ENCODE assay signal across 1 cellular context in the genomic region with DNA sequence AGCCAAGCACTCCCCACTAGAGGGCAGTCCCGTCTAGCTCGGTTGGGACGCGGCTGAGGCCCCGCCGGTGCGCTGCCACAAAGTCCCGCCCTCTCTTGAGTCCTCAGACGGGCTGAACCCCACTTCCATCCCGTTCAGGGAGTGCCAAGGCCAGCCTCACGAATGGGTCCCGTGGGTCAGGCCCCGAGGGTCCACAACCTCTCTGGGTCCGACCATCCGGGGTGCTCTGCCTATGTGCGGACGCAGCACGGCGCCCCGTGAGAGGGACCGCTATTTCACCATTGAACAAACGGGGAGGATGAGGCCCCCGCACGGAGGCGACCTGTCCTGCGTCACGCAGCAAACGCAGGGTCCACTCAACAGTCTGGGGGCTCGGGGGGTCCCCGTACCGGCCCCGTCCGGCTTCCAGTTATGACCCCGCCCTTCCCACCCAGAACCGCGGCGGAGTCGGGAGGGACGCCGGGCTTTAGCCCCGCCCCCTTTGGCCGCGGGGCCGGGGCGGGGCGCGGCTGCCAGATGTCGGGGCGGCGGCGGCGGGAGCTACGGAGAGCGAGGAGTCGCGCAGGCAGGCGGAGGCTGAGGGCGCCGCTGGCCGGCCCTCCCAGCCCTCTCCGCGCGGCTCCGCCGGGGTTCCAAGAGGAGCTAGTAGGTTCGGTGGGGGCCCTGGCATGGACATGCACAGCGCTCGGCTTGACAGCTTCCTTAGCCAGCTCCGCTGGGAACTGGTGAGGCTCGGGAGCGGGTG.
TF ChIP-seq lines count a peak whose summit lies in the region.

A gene (plus strand): TSS at position 543 of the 745 bp plus-strand sequence. CDS start 132 bp downstream, at position 675.

TF ChIP-seq in HEK293, 187 proteins besides CTCF, POLR2A, EP300 and RAD21 (continued from another document and continues in another):
- TF ChIP-seq, protein P1, sequence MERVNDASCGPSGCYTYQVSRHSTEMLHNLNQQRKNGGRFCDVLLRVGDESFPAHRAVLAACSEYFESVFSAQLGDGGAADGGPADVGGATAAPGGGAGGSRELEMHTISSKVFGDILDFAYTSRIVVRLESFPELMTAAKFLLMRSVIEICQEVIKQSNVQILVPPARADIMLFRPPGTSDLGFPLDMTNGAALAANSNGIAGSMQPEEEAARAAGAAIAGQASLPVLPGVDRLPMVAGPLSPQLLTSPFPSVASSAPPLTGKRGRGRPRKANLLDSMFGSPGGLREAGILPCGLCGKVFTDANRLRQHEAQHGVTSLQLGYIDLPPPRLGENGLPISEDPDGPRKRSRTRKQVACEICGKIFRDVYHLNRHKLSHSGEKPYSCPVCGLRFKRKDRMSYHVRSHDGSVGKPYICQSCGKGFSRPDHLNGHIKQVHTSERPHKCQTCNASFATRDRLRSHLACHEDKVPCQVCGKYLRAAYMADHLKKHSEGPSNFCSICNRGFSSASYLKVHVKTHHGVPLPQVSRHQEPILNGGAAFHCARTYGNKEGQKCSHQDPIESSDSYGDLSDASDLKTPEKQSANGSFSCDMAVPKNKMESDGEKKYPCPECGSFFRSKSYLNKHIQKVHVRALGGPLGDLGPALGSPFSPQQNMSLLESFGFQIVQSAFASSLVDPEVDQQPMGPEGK (tag by site-specific recombination; IDR thresholded peaks at IDR 0.05) = peak; percentile 68
- TF ChIP-seq SP7 (tag by site-specific recombination; IDR thresholded peaks at IDR 0.05) (no peak; the same call in 1 of the 2 replicates), HOXC10 (CRISPR knock-in tag; IDR thresholded peaks at IDR 0.05) (no peak), OSR2 (tag by site-specific recombination; IDR thresholded peaks at IDR 0.05) (no peak), ZNF621 (tag by site-specific recombination; IDR thresholded peaks at IDR 0.05) (no peak), ZNF2 (tag by site-specific recombination; IDR thresholded peaks at IDR 0.05) (peak; percentile 92), ZNF677 (tag by site-specific recombination; IDR thresholded peaks at IDR 0.05) (no peak), KLF9 (tag by site-specific recombination; IDR thresholded peaks at IDR 0.05; ENCODE audit: low read depth) (peak; percentile 62; the same call in 1 of the 2 replicates), ZBTB20 (tag by site-specific recombination; IDR thresholded peaks at IDR 0.05) (peak; percentile 73; the same call in 1 of the 2 replicates), ZNF654 (tag by site-specific recombination; IDR thresholded peaks at IDR 0.05; ENCODE audit: low read depth) (peak; percentile 72), SP3 (tag by site-specific recombination; IDR thresholded peaks at IDR 0.05) (peak; percentile 61), KLF8 (tag by site-specific recombination; IDR thresholded peaks at IDR 0.05) (peak; percentile 46; the same call in 1 of the 2 replicates), ZNF514 (tag by site-specific recombination; IDR thresholded peaks at IDR 0.05) (no peak), ZNF596 (tag by site-specific recombination; IDR thresholded peaks at IDR 0.05) (no peak), KLF10 (tag by site-specific recombination; IDR thresholded peaks at IDR 0.05) (no peak), IKZF3 (tag by site-specific recombination; IDR thresholded peaks at IDR 0.05) (no peak), ZNF24 (tag by site-specific recombination; IDR thresholded peaks at IDR 0.05) (no peak), ZNF37A (tag by site-specific recombination; IDR thresholded peaks at IDR 0.05) (no peak), ZNF202 (tag by site-specific recombination; IDR thresholded peaks at IDR 0.05; ENCODE audit: borderline replicate concordance) (no peak), ZBTB7A (tag by site-specific recombination; IDR thresholded peaks at IDR 0.05; ENCODE audit: low read depth) (peak; percentile 47; the same call in 1 of the 2 replicates), OVOL3 (tag by site-specific recombination; IDR thresholded peaks at IDR 0.05) (no peak), KLF16 (tag by site-specific recombination; IDR thresholded peaks at IDR 0.05) (peak; percentile 64; the same call in 1 of the 2 replicates), ZNF629 (tag by site-specific recombination; IDR thresholded peaks at IDR 0.05) (0 out of 2 replicates have a peak, but pooled peaks have one; percentile 40), SETDB1 (IDR thresholded peaks at IDR 0.05; ENCODE audit: insufficient read length, low read length) (no peak), GLI2 (tag by site-specific recombination; IDR thresholded peaks at IDR 0.05; ENCODE audit: borderline replicate concordance, low read depth) (no peak), BCL11A (tag by site-specific recombination; IDR thresholded peaks at IDR 0.05; ENCODE audit: low read depth) (no peak), ZNF664 (tag by site-specific recombination; IDR thresholded peaks at IDR 0.05) (no peak), EGR2 (tag by site-specific recombination; IDR thresholded peaks at IDR 0.05; ENCODE audit: low read depth) (no peak), ZNF335 (tag by site-specific recombination; conservative IDR thresholded peaks at IDR 0.05) (peak; percentile 95), ZNF585B (tag by site-specific recombination; IDR thresholded peaks at IDR 0.05) (no peak)
- TF ChIP-seq, protein P2, sequence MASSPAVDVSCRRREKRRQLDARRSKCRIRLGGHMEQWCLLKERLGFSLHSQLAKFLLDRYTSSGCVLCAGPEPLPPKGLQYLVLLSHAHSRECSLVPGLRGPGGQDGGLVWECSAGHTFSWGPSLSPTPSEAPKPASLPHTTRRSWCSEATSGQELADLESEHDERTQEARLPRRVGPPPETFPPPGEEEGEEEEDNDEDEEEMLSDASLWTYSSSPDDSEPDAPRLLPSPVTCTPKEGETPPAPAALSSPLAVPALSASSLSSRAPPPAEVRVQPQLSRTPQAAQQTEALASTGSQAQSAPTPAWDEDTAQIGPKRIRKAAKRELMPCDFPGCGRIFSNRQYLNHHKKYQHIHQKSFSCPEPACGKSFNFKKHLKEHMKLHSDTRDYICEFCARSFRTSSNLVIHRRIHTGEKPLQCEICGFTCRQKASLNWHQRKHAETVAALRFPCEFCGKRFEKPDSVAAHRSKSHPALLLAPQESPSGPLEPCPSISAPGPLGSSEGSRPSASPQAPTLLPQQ (tag by site-specific recombination; IDR thresholded peaks at IDR 0.05) = peak; percentile 40; the same call in 1 of the 2 replicates
- TF ChIP-seq, protein P3, sequence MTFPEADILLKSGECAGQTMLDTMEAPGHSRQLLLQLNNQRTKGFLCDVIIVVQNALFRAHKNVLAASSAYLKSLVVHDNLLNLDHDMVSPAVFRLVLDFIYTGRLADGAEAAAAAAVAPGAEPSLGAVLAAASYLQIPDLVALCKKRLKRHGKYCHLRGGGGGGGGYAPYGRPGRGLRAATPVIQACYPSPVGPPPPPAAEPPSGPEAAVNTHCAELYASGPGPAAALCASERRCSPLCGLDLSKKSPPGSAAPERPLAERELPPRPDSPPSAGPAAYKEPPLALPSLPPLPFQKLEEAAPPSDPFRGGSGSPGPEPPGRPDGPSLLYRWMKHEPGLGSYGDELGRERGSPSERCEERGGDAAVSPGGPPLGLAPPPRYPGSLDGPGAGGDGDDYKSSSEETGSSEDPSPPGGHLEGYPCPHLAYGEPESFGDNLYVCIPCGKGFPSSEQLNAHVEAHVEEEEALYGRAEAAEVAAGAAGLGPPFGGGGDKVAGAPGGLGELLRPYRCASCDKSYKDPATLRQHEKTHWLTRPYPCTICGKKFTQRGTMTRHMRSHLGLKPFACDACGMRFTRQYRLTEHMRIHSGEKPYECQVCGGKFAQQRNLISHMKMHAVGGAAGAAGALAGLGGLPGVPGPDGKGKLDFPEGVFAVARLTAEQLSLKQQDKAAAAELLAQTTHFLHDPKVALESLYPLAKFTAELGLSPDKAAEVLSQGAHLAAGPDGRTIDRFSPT (tag by site-specific recombination; IDR thresholded peaks at IDR 0.05) = no peak
- TF ChIP-seq, protein P4, sequence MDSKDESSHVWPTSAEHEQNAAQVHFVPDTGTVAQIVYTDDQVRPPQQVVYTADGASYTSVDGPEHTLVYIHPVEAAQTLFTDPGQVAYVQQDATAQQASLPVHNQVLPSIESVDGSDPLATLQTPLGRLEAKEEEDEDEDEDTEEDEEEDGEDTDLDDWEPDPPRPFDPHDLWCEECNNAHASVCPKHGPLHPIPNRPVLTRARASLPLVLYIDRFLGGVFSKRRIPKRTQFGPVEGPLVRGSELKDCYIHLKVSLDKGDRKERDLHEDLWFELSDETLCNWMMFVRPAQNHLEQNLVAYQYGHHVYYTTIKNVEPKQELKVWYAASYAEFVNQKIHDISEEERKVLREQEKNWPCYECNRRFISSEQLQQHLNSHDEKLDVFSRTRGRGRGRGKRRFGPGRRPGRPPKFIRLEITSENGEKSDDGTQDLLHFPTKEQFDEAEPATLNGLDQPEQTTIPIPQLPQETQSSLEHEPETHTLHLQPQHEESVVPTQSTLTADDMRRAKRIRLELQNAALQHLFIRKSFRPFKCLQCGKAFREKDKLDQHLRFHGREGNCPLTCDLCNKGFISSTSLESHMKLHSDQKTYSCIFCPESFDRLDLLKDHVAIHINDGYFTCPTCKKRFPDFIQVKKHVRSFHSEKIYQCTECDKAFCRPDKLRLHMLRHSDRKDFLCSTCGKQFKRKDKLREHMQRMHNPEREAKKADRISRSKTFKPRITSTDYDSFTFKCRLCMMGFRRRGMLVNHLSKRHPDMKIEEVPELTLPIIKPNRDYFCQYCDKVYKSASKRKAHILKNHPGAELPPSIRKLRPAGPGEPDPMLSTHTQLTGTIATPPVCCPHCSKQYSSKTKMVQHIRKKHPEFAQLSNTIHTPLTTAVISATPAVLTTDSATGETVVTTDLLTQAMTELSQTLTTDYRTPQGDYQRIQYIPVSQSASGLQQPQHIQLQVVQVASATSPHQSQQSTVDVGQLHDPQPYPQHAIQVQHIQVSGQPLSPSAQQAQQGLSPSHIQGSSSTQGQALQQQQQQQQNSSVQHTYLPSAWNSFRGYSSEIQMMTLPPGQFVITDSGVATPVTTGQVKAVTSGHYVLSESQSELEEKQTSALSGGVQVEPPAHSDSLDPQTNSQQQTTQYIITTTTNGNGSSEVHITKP (tag by site-specific recombination; IDR thresholded peaks at IDR 0.05) = 0 out of 2 replicates have a peak, but pooled peaks have one; percentile 14
- TF ChIP-seq, protein P5, sequence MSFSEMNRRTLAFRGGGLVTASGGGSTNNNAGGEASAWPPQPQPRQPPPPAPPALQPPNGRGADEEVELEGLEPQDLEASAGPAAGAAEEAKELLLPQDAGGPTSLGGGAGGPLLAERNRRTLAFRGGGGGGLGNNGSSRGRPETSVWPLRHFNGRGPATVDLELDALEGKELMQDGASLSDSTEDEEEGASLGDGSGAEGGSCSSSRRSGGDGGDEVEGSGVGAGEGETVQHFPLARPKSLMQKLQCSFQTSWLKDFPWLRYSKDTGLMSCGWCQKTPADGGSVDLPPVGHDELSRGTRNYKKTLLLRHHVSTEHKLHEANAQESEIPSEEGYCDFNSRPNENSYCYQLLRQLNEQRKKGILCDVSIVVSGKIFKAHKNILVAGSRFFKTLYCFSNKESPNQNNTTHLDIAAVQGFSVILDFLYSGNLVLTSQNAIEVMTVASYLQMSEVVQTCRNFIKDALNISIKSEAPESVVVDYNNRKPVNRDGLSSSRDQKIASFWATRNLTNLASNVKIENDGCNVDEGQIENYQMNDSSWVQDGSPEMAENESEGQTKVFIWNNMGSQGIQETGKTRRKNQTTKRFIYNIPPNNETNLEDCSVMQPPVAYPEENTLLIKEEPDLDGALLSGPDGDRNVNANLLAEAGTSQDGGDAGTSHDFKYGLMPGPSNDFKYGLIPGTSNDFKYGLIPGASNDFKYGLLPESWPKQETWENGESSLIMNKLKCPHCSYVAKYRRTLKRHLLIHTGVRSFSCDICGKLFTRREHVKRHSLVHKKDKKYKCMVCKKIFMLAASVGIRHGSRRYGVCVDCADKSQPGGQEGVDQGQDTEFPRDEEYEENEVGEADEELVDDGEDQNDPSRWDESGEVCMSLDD (tag by site-specific recombination; IDR thresholded peaks at IDR 0.05) = peak; percentile 96
- TF ChIP-seq, protein P6, sequence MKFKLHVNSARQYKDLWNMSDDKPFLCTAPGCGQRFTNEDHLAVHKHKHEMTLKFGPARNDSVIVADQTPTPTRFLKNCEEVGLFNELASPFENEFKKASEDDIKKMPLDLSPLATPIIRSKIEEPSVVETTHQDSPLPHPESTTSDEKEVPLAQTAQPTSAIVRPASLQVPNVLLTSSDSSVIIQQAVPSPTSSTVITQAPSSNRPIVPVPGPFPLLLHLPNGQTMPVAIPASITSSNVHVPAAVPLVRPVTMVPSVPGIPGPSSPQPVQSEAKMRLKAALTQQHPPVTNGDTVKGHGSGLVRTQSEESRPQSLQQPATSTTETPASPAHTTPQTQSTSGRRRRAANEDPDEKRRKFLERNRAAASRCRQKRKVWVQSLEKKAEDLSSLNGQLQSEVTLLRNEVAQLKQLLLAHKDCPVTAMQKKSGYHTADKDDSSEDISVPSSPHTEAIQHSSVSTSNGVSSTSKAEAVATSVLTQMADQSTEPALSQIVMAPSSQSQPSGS (tag by site-specific recombination; IDR thresholded peaks at IDR 0.05; ENCODE audit: low read depth) = no peak
- TF ChIP-seq, protein P7, sequence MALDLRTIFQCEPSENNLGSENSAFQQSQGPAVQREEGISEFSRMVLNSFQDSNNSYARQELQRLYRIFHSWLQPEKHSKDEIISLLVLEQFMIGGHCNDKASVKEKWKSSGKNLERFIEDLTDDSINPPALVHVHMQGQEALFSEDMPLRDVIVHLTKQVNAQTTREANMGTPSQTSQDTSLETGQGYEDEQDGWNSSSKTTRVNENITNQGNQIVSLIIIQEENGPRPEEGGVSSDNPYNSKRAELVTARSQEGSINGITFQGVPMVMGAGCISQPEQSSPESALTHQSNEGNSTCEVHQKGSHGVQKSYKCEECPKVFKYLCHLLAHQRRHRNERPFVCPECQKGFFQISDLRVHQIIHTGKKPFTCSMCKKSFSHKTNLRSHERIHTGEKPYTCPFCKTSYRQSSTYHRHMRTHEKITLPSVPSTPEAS (tag by site-specific recombination; IDR thresholded peaks at IDR 0.05) = no peak
- TF ChIP-seq, protein P8, sequence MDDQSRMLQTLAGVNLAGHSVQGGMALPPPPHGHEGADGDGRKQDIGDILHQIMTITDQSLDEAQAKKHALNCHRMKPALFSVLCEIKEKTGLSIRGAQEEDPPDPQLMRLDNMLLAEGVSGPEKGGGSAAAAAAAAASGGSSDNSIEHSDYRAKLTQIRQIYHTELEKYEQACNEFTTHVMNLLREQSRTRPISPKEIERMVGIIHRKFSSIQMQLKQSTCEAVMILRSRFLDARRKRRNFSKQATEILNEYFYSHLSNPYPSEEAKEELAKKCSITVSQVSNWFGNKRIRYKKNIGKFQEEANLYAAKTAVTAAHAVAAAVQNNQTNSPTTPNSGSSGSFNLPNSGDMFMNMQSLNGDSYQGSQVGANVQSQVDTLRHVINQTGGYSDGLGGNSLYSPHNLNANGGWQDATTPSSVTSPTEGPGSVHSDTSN (CRISPR knock-in tag; IDR thresholded peaks at IDR 0.05) = 0 out of 2 replicates have a peak, but pooled peaks have one; percentile 29
- TF ChIP-seq, protein P9, sequence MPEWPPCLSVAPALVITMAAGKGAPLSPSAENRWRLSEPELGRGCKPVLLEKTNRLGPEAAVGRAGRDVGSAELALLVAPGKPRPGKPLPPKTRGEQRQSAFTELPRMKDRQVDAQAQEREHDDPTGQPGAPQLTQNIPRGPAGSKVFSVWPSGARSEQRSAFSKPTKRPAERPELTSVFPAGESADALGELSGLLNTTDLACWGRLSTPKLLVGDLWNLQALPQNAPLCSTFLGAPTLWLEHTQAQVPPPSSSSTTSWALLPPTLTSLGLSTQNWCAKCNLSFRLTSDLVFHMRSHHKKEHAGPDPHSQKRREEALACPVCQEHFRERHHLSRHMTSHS (tag by site-specific recombination; IDR thresholded peaks at IDR 0.05) = no peak
